In genomic region chr3:50323614-50324199, GRCh38 we compare ENCODE assay signal across 10 cellular contexts. TPM values are rescaled to one million over a fixed set of nuclear protein-coding genes. Genes with fewer than 3 reads are reported as not detected.
DNase-seq lines count a peak whose midpoint lies in the region; ATAC-seq and TF ChIP-seq lines count a peak whose summit lies in the region.
"Had no signal": no experiment of that assay in that cellular context is flagged by ENCODE, and none has a peak within 500 bp of the region (broad histone marks: within the 10 kb centered on the region; RNA-seq: fewer than 3 reads in every experiment).

No MANE protein-coding gene starts in this region.

- H3K9me3 Mint-ChIP-seq in CD4-positive, CD25-positive, alpha-beta regulatory T cell: no peaks in the 10 kb centered on the region
- H3K9me3 Mint-ChIP-seq in activated B cell treated with CpG ODN at 0.5 μM for 24 hours: no peaks in the 10 kb centered on the region
- H3K9me3 Mint-ChIP-seq: H9 had no signal

- POLR2A ChIA-PET in activated B cell treated with CpG ODN at 0.5 μM for 24 hours (lab: Charles Lee): interaction anchor here (0.9 to 9.7 kb wide), 3 partner anchors 11 to 24 kb away, joined by 4 to 167 read pairs (median 9); partner anchors contain the start of genes HYAL3, NAA80 and RASSF1

- DNase-seq in CD4-positive, CD25-positive, alpha-beta regulatory T cell: no peak
- no peak for DNase-seq in activated B cell treated with CpG ODN at 0.5 μM for 24 hours
- DNase-seq in left ventricle myocardium inferior: peak; percentile 74
- DNase-seq in psoas muscle: peak; percentile 57 to 77
- DNase-seq in epidermal melanocyte (ENCODE audit: insufficient read length, low spot score): no peak
- no peak for DNase-seq in GM03348 (ENCODE audit: low spot score)
- DNase-seq in Karpas-422: no peak

- intact Hi-C loops in activated B cell treated with CpG ODN at 0.5 μM for 24 hours (cut with micrococcal nuclease): loop anchor here (1.0 to 5.0 kb wide), 4 partner anchors 49 to 1606 kb away; partner anchors contain the start of gene IP6K2
- intact Hi-C loops in left ventricle myocardium inferior (cut with micrococcal nuclease): no loop called here
- intact Hi-C loops in psoas muscle (cut with DNase I): no loop called here

- ATAC-seq in CD4-positive, CD25-positive, alpha-beta regulatory T cell (ENCODE audit: low read depth in 2 of 2): no peak
- ATAC-seq in activated B cell treated with CpG ODN at 0.5 μM for 24 hours (ENCODE audit: low read depth): no peak
- no peak for ATAC-seq in psoas muscle
- no peak for ATAC-seq in HG03460 (IDR thresholded peaks at IDR 0.05; ENCODE audit: unreplicated experiment)

- peaks cover 10% of the 10 kb centered on the region for H3K36me3 ChIP-seq in CD4-positive, CD25-positive, alpha-beta regulatory T cell (ENCODE audit: control insufficient read depth, insufficient read depth, low read length)
- H3K36me3 ChIP-seq in left ventricle myocardium inferior (peaks cover 33% of the 10 kb centered on the region), psoas muscle (ENCODE audit: insufficient read depth in 1 of 2, low read depth in 1 of 2) (peaks cover 0 to 34% of the 10 kb centered on the region in 2 donors), Karpas-422 (ENCODE audit: insufficient read depth, low read length) (peaks cover 9% of the 10 kb centered on the region; the same call in 1 of the 2 replicates)

- H3K27ac Mint-ChIP-seq in CD4-positive, CD25-positive, alpha-beta regulatory T cell: peak overlapping the region; percentile 58 to 83 (median 71)
- H3K27ac Mint-ChIP-seq in activated B cell treated with CpG ODN at 0.5 μM for 24 hours: peak overlapping the region; percentile 7

- TF ChIP-seq CTCF in activated B cell treated with CpG ODN at 0.5 μM for 24 hours (IDR thresholded peaks at IDR 0.05): no peak
- TF ChIP-seq CTCF in left ventricle myocardium inferior (IDR thresholded peaks at IDR 0.05; ENCODE audit: borderline replicate concordance): no peak
- TF ChIP-seq CTCF in psoas muscle (IDR thresholded peaks at IDR 0.05): no peak

- H3K4me1 Mint-ChIP-seq in CD4-positive, CD25-positive, alpha-beta regulatory T cell: peaks cover 5 to 55% (median 16%) of the 10 kb centered on the region in 4 donors
- peaks cover 41% of the 10 kb centered on the region for H3K4me1 Mint-ChIP-seq in activated B cell treated with CpG ODN at 0.5 μM for 24 hours

- no peaks in the 10 kb centered on the region for H3K27me3 ChIP-seq in CD4-positive, CD25-positive, alpha-beta regulatory T cell (ENCODE audit: control insufficient read depth, insufficient read depth, low read length)
- H3K27me3 ChIP-seq in left ventricle myocardium inferior (ENCODE audit: low read depth) (no peaks in the 10 kb centered on the region), psoas muscle (ENCODE audit: insufficient read depth in 3 of 3, low read length in 2 of 3) (no peaks in the 10 kb centered on the region), Karpas-422 (ENCODE audit: low read length) (no peaks in the 10 kb centered on the region)

- no peak overlapping the region for H3K4me3 ChIP-seq in CD4-positive, CD25-positive, alpha-beta regulatory T cell (ENCODE audit: low read depth, low read length)
- peak overlapping the region; percentile 86 for H3K4me3 ChIP-seq in left ventricle myocardium inferior
- peak overlapping the region; percentile 90 for H3K4me3 ChIP-seq in psoas muscle
- no peak overlapping the region for H3K4me3 ChIP-seq in Karpas-422 (ENCODE audit: low read length)

- H3K9me3 ChIP-seq in CD4-positive, CD25-positive, alpha-beta regulatory T cell (ENCODE audit: control insufficient read depth in 2 of 2, low read length in 2 of 2): no peaks in the 10 kb centered on the region
- no peaks in the 10 kb centered on the region for H3K9me3 ChIP-seq in left ventricle myocardium inferior (replicated peaks)
- no peaks in the 10 kb centered on the region for H3K9me3 ChIP-seq in psoas muscle
- H3K9me3 ChIP-seq in Karpas-422 (ENCODE audit: low read length): no peaks in the 10 kb centered on the region

- 56 to 59% (median 58%) methylated on average over 5 of the region's 5 CpGs for WGBS in psoas muscle, 3 donors

- peaks cover 6% of the 10 kb centered on the region; the same call in 1 of the 2 replicates for H4K20me1 ChIP-seq in Karpas-422 (ENCODE audit: insufficient read depth, low read depth, low read length)

- H3K4me1 ChIP-seq in CD4-positive, CD25-positive, alpha-beta regulatory T cell (ENCODE audit: control insufficient read depth, insufficient read depth, low read length, poor library complexity, severe bottlenecking): peaks cover 42% of the 10 kb centered on the region
- peaks cover 93% of the 10 kb centered on the region for H3K4me1 ChIP-seq in left ventricle myocardium inferior
- H3K4me1 ChIP-seq in psoas muscle: peaks cover 45% of the 10 kb centered on the region
- H3K4me1 ChIP-seq in Karpas-422 (ENCODE audit: low read length): peaks cover 34% of the 10 kb centered on the region

- peaks cover 6% of the 10 kb centered on the region for H3K36me3 Mint-ChIP-seq in CD4-positive, CD25-positive, alpha-beta regulatory T cell
- peaks cover 26% of the 10 kb centered on the region for H3K36me3 Mint-ChIP-seq in activated B cell treated with CpG ODN at 0.5 μM for 24 hours (ENCODE audit: low read depth)
- H3K36me3 Mint-ChIP-seq: activated naive CD8-positive, alpha-beta T cell had no signal

- no peak overlapping the region for H2AFZ ChIP-seq in Karpas-422 (ENCODE audit: low read length)

- no peaks in the 10 kb centered on the region for H3K9me2 ChIP-seq in Karpas-422 (replicated peaks; ENCODE audit: insufficient read depth, low read length)

- H3K4me3 Mint-ChIP-seq in CD4-positive, CD25-positive, alpha-beta regulatory T cell: peak overlapping the region; percentile 38 to 94 (median 71)
- H3K4me3 Mint-ChIP-seq in activated B cell treated with CpG ODN at 0.5 μM for 24 hours: no peak overlapping the region
- H3K4me3 Mint-ChIP-seq: activated naive CD8-positive, alpha-beta T cell had no signal

- H3K9ac ChIP-seq in Karpas-422 (ENCODE audit: low read length): no peak overlapping the region

- H3K79me2 ChIP-seq in Karpas-422 (ENCODE audit: low read length): peaks cover 41% of the 10 kb centered on the region

- no peak overlapping the region for H3K4me2 ChIP-seq in Karpas-422 (ENCODE audit: low read depth, low read length, poor library complexity, severe bottlenecking)

- no peaks in the 10 kb centered on the region for H3K27me3 Mint-ChIP-seq in CD4-positive, CD25-positive, alpha-beta regulatory T cell
- no peaks in the 10 kb centered on the region for H3K27me3 Mint-ChIP-seq in activated B cell treated with CpG ODN at 0.5 μM for 24 hours
- H3K27me3 Mint-ChIP-seq: activated naive CD8-positive, alpha-beta T cell had no signal

- CTCF ChIA-PET in activated B cell treated with CpG ODN at 0.5 μM for 24 hours (lab: Charles Lee): interaction anchor here (0.8 to 2.5 kb wide), 8 partner anchors 8 to 130 kb away, joined by 3 to 9 read pairs (median 4); partner anchors contain the start of genes HYAL3 and NAA80

- no peak overlapping the region for H3K27ac ChIP-seq in CD4-positive, CD25-positive, alpha-beta regulatory T cell (ENCODE audit: insufficient read depth, low read length, poor library complexity, severe bottlenecking)
- H3K27ac ChIP-seq in left ventricle myocardium inferior (replicated peaks): peak overlapping the region; percentile 99
- H3K27ac ChIP-seq in psoas muscle: peak overlapping the region; percentile 93
- no peak overlapping the region for H3K27ac ChIP-seq in Karpas-422 (ENCODE audit: low read length)

RNA-seq across cellular contexts. Expression of gene HYAL2, which starts 1.2 kb away (rescaled TPM):
- 1.5 TPM for total RNA-seq in CD4-positive, CD25-positive, alpha-beta regulatory T cell
- 1 to 10 TPM; 2.7 to 6.5 (median 5.1) TPM for polyA plus RNA-seq in CD4-positive, CD25-positive, alpha-beta regulatory T cell
- 4.2 and 4.4 TPM in 2 replicates for total RNA-seq in activated B cell treated with CpG ODN at 0.5 μM for 24 hours
- total RNA-seq in left ventricle myocardium inferior: 38.9 TPM
- 10 to 100 TPM; 20.6 to 42.8 (median 25.6) TPM for total RNA-seq in psoas muscle
- 10 to 100 TPM; 25.3 to 61.7 (median 41.8) TPM for polyA plus RNA-seq in psoas muscle
- total RNA-seq in Karpas-422 (2014; rRNA removed; shearing (Covaris generic); ENCODE audit: low replicate concordance): 12.8 and 22.5 TPM in 2 replicates

RNA-seq across cellular contexts. Expression of gene TUSC2, which starts 4.3 kb away (rescaled TPM):
- total RNA-seq in CD4-positive, CD25-positive, alpha-beta regulatory T cell: 17.5 TPM
- 10 to 100 TPM; 44.6 to 55.6 (median 49.9) TPM for polyA plus RNA-seq in CD4-positive, CD25-positive, alpha-beta regulatory T cell
- total RNA-seq in activated B cell treated with CpG ODN at 0.5 μM for 24 hours (32.2 and 33.4 TPM in 2 replicates), left ventricle myocardium inferior (32.9 TPM), psoas muscle (10 to 100 TPM; 31.5 to 43.6 (median 33.7) TPM)
- polyA plus RNA-seq in psoas muscle: 100 to 1,000 TPM in 1 of 3 donors, 10 to 100 TPM in 2; 38.0 to 100 (median 84.9) TPM
- 38.1 and 49.6 TPM in 2 replicates for total RNA-seq in Karpas-422 (2014; rRNA removed; shearing (Covaris generic); ENCODE audit: low replicate concordance)

RNA-seq across cellular contexts. Expression of gene RASSF1, which starts 16.9 kb away (rescaled TPM):
- 76.0 TPM for total RNA-seq in CD4-positive, CD25-positive, alpha-beta regulatory T cell
- polyA plus RNA-seq in CD4-positive, CD25-positive, alpha-beta regulatory T cell: 10 to 100 TPM; 48.4 to 67.4 (median 54.7) TPM
- total RNA-seq in activated B cell treated with CpG ODN at 0.5 μM for 24 hours (34.0 and 38.0 TPM in 2 replicates), left ventricle myocardium inferior (11.4 TPM), psoas muscle (10 to 100 TPM; 10.1 to 24.2 (median 14.9) TPM)
- 10 to 100 TPM; 33.3 to 84.5 (median 37.9) TPM for polyA plus RNA-seq in psoas muscle
- total RNA-seq in Karpas-422 (2014; rRNA removed; shearing (Covaris generic); ENCODE audit: low replicate concordance): 33.3 and 69.4 TPM in 2 replicates

RNA-seq across cellular contexts. Expression of gene HYAL1, which starts 20.3 kb away (rescaled TPM):
- 0.35 TPM for total RNA-seq in CD4-positive, CD25-positive, alpha-beta regulatory T cell
- under 1 TPM in 3 of 4 donors, not detected in 1; 0.07 to 0.31 (median 0.10) TPM for polyA plus RNA-seq in CD4-positive, CD25-positive, alpha-beta regulatory T cell
- 0.47 and 0.73 TPM in 2 replicates for total RNA-seq in activated B cell treated with CpG ODN at 0.5 μM for 24 hours
- 52.2 TPM for total RNA-seq in left ventricle myocardium inferior
- total RNA-seq in psoas muscle: 10 to 100 TPM in 3 of 4 donors, 1 to 10 TPM in 1; 8.5 to 20.8 (median 13.7) TPM
- 10 to 100 TPM in 2 of 3 donors, 1 to 10 TPM in 1; 9.5 to 15.1 (median 13.8) TPM for polyA plus RNA-seq in psoas muscle
- total RNA-seq in Karpas-422 (2014; rRNA removed; shearing (Covaris generic); ENCODE audit: low replicate concordance): 0.14 and 0.71 TPM in 2 replicates

RNA-seq across cellular contexts. Expression of gene ZMYND10, which starts 21.8 kb away (rescaled TPM):
- total RNA-seq in CD4-positive, CD25-positive, alpha-beta regulatory T cell: 1.6 TPM
- under 1 TPM in 1 of 4 donors, not detected in 3; 0.09 TPM for polyA plus RNA-seq in CD4-positive, CD25-positive, alpha-beta regulatory T cell
- total RNA-seq in activated B cell treated with CpG ODN at 0.5 μM for 24 hours (0.61 and 0.64 TPM in 2 replicates), left ventricle myocardium inferior (not detected), psoas muscle (under 1 TPM; 0.24 to 0.99 (median 0.57) TPM)
- under 1 TPM; 0.23 to 0.99 (median 0.51) TPM for polyA plus RNA-seq in psoas muscle
- total RNA-seq in Karpas-422 (2014; rRNA removed; shearing (Covaris generic); ENCODE audit: low replicate concordance): 1.3 and 1.4 TPM in 2 replicates

Comparison
In these comparisons a context has a peak if more than half of its experiments do, and no peak if none do; other contexts are left out.
1. DNase-seq: peak in left ventricle myocardium inferior (single experiment) and psoas muscle (2 of 2); none in CD4-positive, CD25-positive, alpha-beta regulatory T cell (0 of 3), activated B cell treated with CpG ODN at 0.5 μM for 24 hours (single experiment), epidermal melanocyte (single experiment), GM03348 (single experiment) and Karpas-422 (single experiment).
2. H3K27ac ChIP-seq: peak in left ventricle myocardium inferior (single experiment) and psoas muscle (single experiment); none in CD4-positive, CD25-positive, alpha-beta regulatory T cell (single experiment) and Karpas-422 (single experiment).
3. H3K4me3 ChIP-seq: peak in left ventricle myocardium inferior (single experiment) and psoas muscle (single experiment); none in CD4-positive, CD25-positive, alpha-beta regulatory T cell (single experiment) and Karpas-422 (single experiment).